ENCODE assay signal across 17 cellular contexts in genomic region chr17:5580367-5580766, GRCh38. TPM values are rescaled to one million over a fixed set of nuclear protein-coding genes. Genes with fewer than 3 reads are reported as not detected.
DNase-seq lines count a peak whose midpoint lies in the region; ATAC-seq and TF ChIP-seq lines count a peak whose summit lies in the region.
"Had no signal": no experiment of that assay in that cellular context is flagged by ENCODE, and none has a peak within 500 bp of the region (broad histone marks: within the 10 kb centered on the region; RNA-seq: fewer than 3 reads in every experiment).

No MANE protein-coding gene starts in this region.

- H4K20me1 ChIP-seq in BLaER1: peaks cover 15% of the 10 kb centered on the region; the same call in 1 of the 2 replicates

- no peak for TF ChIP-seq CTCF in ascending aorta (IDR thresholded peaks at IDR 0.05)

- H3K9me3 ChIP-seq in BLaER1 (no peaks in the 10 kb centered on the region), ascending aorta (no peaks in the 10 kb centered on the region)
- H3K9me3 ChIP-seq: gastroesophageal sphincter, right atrium auricular region, SJSA1 had no signal

- intact Hi-C loops in ascending aorta (cut with DNase I): no loop called here

- H3K4me1 Mint-ChIP-seq in activated T-helper 17 cell treated with anti-CD3 and anti-CD28 coated beads, Interleukin-2, amount 50 U/mL, for 72 hours: peaks cover 42% of the 10 kb centered on the region

- peaks cover 86% of the 10 kb centered on the region for H3K36me3 Mint-ChIP-seq in activated T-helper 17 cell treated with anti-CD3 and anti-CD28 coated beads, Interleukin-2, amount 50 U/mL, for 72 hours (ENCODE audit: low read depth)

- H3K27ac ChIP-seq in BLaER1 (no peak overlapping the region), ascending aorta (no peak overlapping the region)
- H3K27ac ChIP-seq: gastroesophageal sphincter, right atrium auricular region, SJSA1, VCaP had no signal

- DNase-seq in HCEC 1CT: peak; percentile 12
- peak; percentile 44 for DNase-seq in medulla oblongata (ENCODE audit: extremely low spot score)
- no peak for DNase-seq in ascending aorta (ENCODE audit: low spot score in 2 of 2)
- no peak for DNase-seq in GOT3 (lab: John Stamatoyannopoulos, UW)
- DNase-seq in NCI-H1436 (lab: John Stamatoyannopoulos, UW): no peak
- DNase-seq: activated CD8-positive, alpha-beta memory T cell treated with anti-CD3 and anti-CD28 coated beads, Interleukin-2, amount 50 U/mL, for 48 hours; aorta; kidney glomerular epithelial cell; NCI-H1436 treated with DMSO at 0.1 percent for 48 hours; NCI-H510A treated with DMSO at 0.1 percent for 48 hours had no signal

- no peak for ATAC-seq in activated T-helper 17 cell treated with anti-CD3 and anti-CD28 coated beads, Interleukin-2, amount 50 U/mL, for 72 hours (replicated peaks)
- no peak for ATAC-seq in HG03460 (IDR thresholded peaks at IDR 0.05; ENCODE audit: unreplicated experiment)
- ATAC-seq: gastroesophageal sphincter had no signal

- peaks cover 53% of the 10 kb centered on the region for H3K4me1 ChIP-seq in BLaER1
- H3K4me1 ChIP-seq in ascending aorta: peaks cover 15 to 19% of the 10 kb centered on the region in 2 donors

- H3K4me2 ChIP-seq in BLaER1: peak overlapping the region; percentile 45

- H3K36me3 ChIP-seq in BLaER1 (peaks cover 27% of the 10 kb centered on the region), ascending aorta (peaks cover 16 to 29% of the 10 kb centered on the region in 2 donors)
- H3K36me3 ChIP-seq: right atrium auricular region had no signal

- H3K9ac ChIP-seq in BLaER1: no peak overlapping the region

- H3K4me3 ChIP-seq in BLaER1: no peak overlapping the region
- H3K4me3 ChIP-seq in ascending aorta: no peak overlapping the region
- H3K4me3 ChIP-seq: gastroesophageal sphincter, right atrium auricular region, SJSA1 had no signal

- no peaks in the 10 kb centered on the region for H3K27me3 Mint-ChIP-seq in activated T-helper 17 cell treated with anti-CD3 and anti-CD28 coated beads, Interleukin-2, amount 50 U/mL, for 72 hours

- H3K27ac Mint-ChIP-seq in activated T-helper 17 cell treated with anti-CD3 and anti-CD28 coated beads, Interleukin-2, amount 50 U/mL, for 72 hours: peak overlapping the region; percentile 73

- peak overlapping the region; percentile 98 for H3K4me3 Mint-ChIP-seq in activated T-helper 17 cell treated with anti-CD3 and anti-CD28 coated beads, Interleukin-2, amount 50 U/mL, for 72 hours

- peaks cover 3% of the 10 kb centered on the region for H3K9me3 Mint-ChIP-seq in activated T-helper 17 cell treated with anti-CD3 and anti-CD28 coated beads, Interleukin-2, amount 50 U/mL, for 72 hours

- H3K27me3 ChIP-seq in BLaER1: no peaks in the 10 kb centered on the region
- no peaks in the 10 kb centered on the region for H3K27me3 ChIP-seq in ascending aorta
- H3K27me3 ChIP-seq: gastroesophageal sphincter, right atrium auricular region, SJSA1 had no signal

RNA-seq across cellular contexts. Expression of gene NLRP1, which starts 3.9 kb away (rescaled TPM):
- 100 to 1,000 TPM in 1 of 2 donors, 10 to 100 TPM in 1; 39.9 to 129 TPM for total RNA-seq in activated T-helper 17 cell treated with anti-CD3 and anti-CD28 coated beads, Interleukin-2, amount 50 U/mL, for 72 hours
- 67.7 TPM for total RNA-seq in ascending aorta

Comparison
In these comparisons a context has a peak if more than half of its experiments do, and no peak if none do; other contexts are left out.
1. DNase-seq: peak in HCEC 1CT (single experiment) and medulla oblongata (single experiment); none in ascending aorta (0 of 2), GOT3 (single experiment) and NCI-H1436 (single experiment).